8 cellular contexts compared by ENCODE assay signal in genomic region chr7:105017263-105018051, GRCh38. TPM values are rescaled to one million over a fixed set of nuclear protein-coding genes. Genes with fewer than 3 reads are reported as not detected.
DNase-seq lines count a peak whose midpoint lies in the region; ATAC-seq and TF ChIP-seq lines count a peak whose summit lies in the region.

No MANE protein-coding gene starts in this region.

- H3K27me3 Mint-ChIP-seq in activated CD4-positive, alpha-beta T cell treated with anti-CD3 and anti-CD28 coated beads for 36 hours = no peaks in the 10 kb centered on the region

- TF ChIP-seq CTCF in WI38 (IDR thresholded peaks at IDR 0.05; ENCODE audit: low read depth, low read length) = no peak
- TF ChIP-seq CTCF in thoracic aorta (IDR thresholded peaks at IDR 0.05) = no peak

- H3K4me3 ChIP-seq in WI38 (ENCODE audit: low read depth, low read length) = peak overlapping the region; percentile 95
- H3K4me3 ChIP-seq in iPS-18c (ENCODE audit: insufficient read depth, low read depth, low read length) = peak overlapping the region; percentile 16
- peak overlapping the region; percentile 99 for H3K4me3 ChIP-seq in thoracic aorta

- H3K27ac Mint-ChIP-seq in activated CD4-positive, alpha-beta T cell treated with anti-CD3 and anti-CD28 coated beads for 36 hours = peak overlapping the region; percentile 100

- H3K27me3 ChIP-seq in thoracic aorta (replicated peaks; ENCODE audit: insufficient read depth) = no peaks in the 10 kb centered on the region

- POLR2A ChIA-PET in activated CD4-positive, alpha-beta T cell treated with anti-CD3 and anti-CD28 coated beads for 36 hours (lab: Charles Lee) = interaction anchor here (0.7 to 10.1 kb wide), 4 partner anchors 12 to 74 kb away, joined by 3 to 138 read pairs (median 4); no protein-coding TSS in a partner anchor

- no peak for ATAC-seq in activated CD4-positive, alpha-beta T cell treated with anti-CD3 and anti-CD28 coated beads for 36 hours
- ATAC-seq in thoracic aorta (ENCODE audit: insufficient number of reproducible peaks, low FRiP score, low read depth) (no peak), HG03139 (IDR thresholded peaks at IDR 0.05; ENCODE audit: unreplicated experiment) (no peak), sciatic nerve (no peak)

- H3K36me3 ChIP-seq in thoracic aorta = no peaks in the 10 kb centered on the region

- peaks cover 37% of the 10 kb centered on the region for H3K4me1 Mint-ChIP-seq in activated CD4-positive, alpha-beta T cell treated with anti-CD3 and anti-CD28 coated beads for 36 hours

- H3K4me3 Mint-ChIP-seq in activated CD4-positive, alpha-beta T cell treated with anti-CD3 and anti-CD28 coated beads for 36 hours = peak overlapping the region; percentile 96

- peak overlapping the region; percentile 51 to 99 for H3K27ac ChIP-seq in thoracic aorta

- no peaks in the 10 kb centered on the region for H3K9me3 Mint-ChIP-seq in activated CD4-positive, alpha-beta T cell treated with anti-CD3 and anti-CD28 coated beads for 36 hours (ENCODE audit: low read depth)

- peaks cover 47% of the 10 kb centered on the region in 2 donors for H3K4me1 ChIP-seq in thoracic aorta (ENCODE audit: control insufficient read depth in 1 of 2, low read depth in 2 of 2)

- intact Hi-C loops in activated CD4-positive, alpha-beta T cell treated with anti-CD3 and anti-CD28 coated beads for 36 hours (cut with DNase I, micrococcal nuclease) = loop anchor here (5.0 to 10.0 kb wide), 4 partner anchors 45 to 1673 kb away; partner anchors contain the start of genes DNAJC2 (in 1 of the 2) and PSMC2 (in 1 of the 2)
- intact Hi-C loops in sciatic nerve (cut with DNase I) = no loop called here

- CTCF ChIA-PET in activated CD4-positive, alpha-beta T cell treated with anti-CD3 and anti-CD28 coated beads for 36 hours (lab: Charles Lee) = interaction anchor here (0.9 to 5.8 kb wide), 8 partner anchors 8 to 513 kb away, joined by 3 to 64 read pairs (median 4); no protein-coding TSS in a partner anchor

- H3K9me3 ChIP-seq in iPS-18c (ENCODE audit: control insufficient read depth, insufficient read depth, low read length) = no peaks in the 10 kb centered on the region
- H3K9me3 ChIP-seq in thoracic aorta = no peaks in the 10 kb centered on the region

- H3K36me3 Mint-ChIP-seq in activated CD4-positive, alpha-beta T cell treated with anti-CD3 and anti-CD28 coated beads for 36 hours (ENCODE audit: low read depth) = peaks cover 68% of the 10 kb centered on the region

- no peak for DNase-seq in activated CD4-positive, alpha-beta T cell treated with anti-CD3 and anti-CD28 coated beads for 36 hours
- no peak for DNase-seq in activated CD4-positive, alpha-beta T cell treated with anti-CD3 and anti-CD28 coated beads for 1 hour
- DNase-seq in thoracic aorta (ENCODE audit: low spot score) (no peak), amniotic stem cell (lab: John Stamatoyannopoulos, UW) (no peak), sciatic nerve (ENCODE audit: low spot score) (no peak)

RNA-seq across cellular contexts. Expression of gene KMT2E, which starts 3.5 kb away (rescaled TPM):
- total RNA-seq in activated CD4-positive, alpha-beta T cell treated with anti-CD3 and anti-CD28 coated beads for 36 hours = 10 to 100 TPM; 94.4 to 99.3 TPM
- total RNA-seq in thoracic aorta (100 to 1,000 TPM; 139 to 140 TPM), sciatic nerve (161 TPM)

Comparison
In these comparisons a context has a peak if more than half of its experiments do, and no peak if none do; other contexts are left out.
1. H3K4me3 ChIP-seq: peak in every context shown above with its lines; median percentile 99 in thoracic aorta; 95 in WI38; 16 in iPS-18c.